Comparison of ENCODE assay signal across 1 cellular context in genomic region chr11:66071326-66071870, GRCh38.
TF ChIP-seq lines count a peak whose summit lies in the region.

No MANE protein-coding gene starts in this region.

TF ChIP-seq in HepG2, 621 proteins besides CTCF, POLR2A, EP300 and RAD21:
- TF ChIP-seq ZNF784 (CRISPR knock-in tag; IDR thresholded peaks at IDR 0.05; ENCODE audit: borderline replicate concordance) (no peak), GFI1 (CRISPR knock-in tag; IDR thresholded peaks at IDR 0.05; ENCODE audit: borderline replicate concordance) (no peak), NONO (IDR thresholded peaks at IDR 0.05) (no peak), NONO (CRISPR knock-in tag; conservative IDR thresholded peaks at IDR 0.05) (no peak), BCLAF1 (IDR thresholded peaks at IDR 0.05) (no peak), ONECUT2 (CRISPR knock-in tag; IDR thresholded peaks at IDR 0.05) (no peak), ZNF549 (CRISPR knock-in tag; IDR thresholded peaks at IDR 0.05) (no peak), ZNF850 (CRISPR knock-in tag; conservative IDR thresholded peaks at IDR 0.05) (no peak), CC2D1A (CRISPR knock-in tag; IDR thresholded peaks at IDR 0.05) (no peak), SOX6 (IDR thresholded peaks at IDR 0.05) (no peak), SOX6 (CRISPR knock-in tag; IDR thresholded peaks at IDR 0.05) (no peak), ZNF512B (CRISPR knock-in tag; IDR thresholded peaks at IDR 0.05; ENCODE audit: borderline replicate concordance) (no peak), ZNF350 (CRISPR knock-in tag; IDR thresholded peaks at IDR 0.05; ENCODE audit: borderline replicate concordance, low read depth) (no peak), RBM22 (optimal IDR thresholded peaks at IDR 0.05; ENCODE audit: low read length) (no peak), BRD4 (CRISPR knock-in tag; IDR thresholded peaks at IDR 0.05) (no peak), ZNF605 (CRISPR knock-in tag; IDR thresholded peaks at IDR 0.05) (no peak), XBP1 (CRISPR knock-in tag; IDR thresholded peaks at IDR 0.05) (no peak), HINFP (CRISPR knock-in tag; IDR thresholded peaks at IDR 0.05; ENCODE audit: low read depth) (no peak)
TF ChIP-seq in HepG2: peak in this region for 0.
